Comparison of ENCODE assay signal across 16 cellular contexts in the genomic region with DNA sequence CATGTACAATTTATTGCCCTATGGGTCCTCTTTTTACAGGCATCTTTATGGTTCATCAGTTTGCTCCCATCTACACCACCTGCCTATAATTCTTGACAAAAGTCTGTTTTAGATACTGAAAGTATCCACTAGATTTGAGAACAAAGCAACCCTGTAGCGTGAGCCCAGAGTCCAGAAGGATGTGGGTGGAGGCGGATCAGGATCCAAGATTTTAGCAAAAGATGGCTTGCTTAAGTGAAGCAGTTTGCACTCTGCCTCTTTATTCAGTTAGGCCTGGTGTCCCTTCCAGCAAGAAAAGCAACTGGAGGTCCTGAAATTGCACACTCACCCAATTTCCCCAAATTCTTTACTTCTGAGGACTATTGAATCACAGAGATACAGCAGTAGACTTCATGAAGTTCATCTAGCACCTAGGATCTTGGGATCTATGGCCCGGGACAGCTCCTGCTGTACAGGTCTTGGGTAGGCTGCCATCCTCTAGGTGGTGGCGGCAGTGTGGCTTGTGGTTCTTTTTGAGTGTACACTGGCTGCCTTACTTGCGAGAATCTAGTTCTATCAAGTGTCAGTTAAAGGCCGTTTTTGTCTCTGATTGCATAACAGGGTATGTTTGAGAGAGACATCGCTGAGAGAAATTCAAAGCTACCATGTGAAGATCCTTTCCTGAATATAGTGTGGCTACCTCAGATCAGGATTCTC.
DNase-seq lines count a peak whose midpoint lies in the region; TF ChIP-seq lines count a peak whose summit lies in the region.
"Had no signal": no experiment of that assay in that cellular context is flagged by ENCODE, and none has a peak within 500 bp of the region (broad histone marks: within the 10 kb centered on the region; RNA-seq: fewer than 3 reads in every experiment).

No MANE protein-coding gene starts in this region.

- H2AFZ ChIP-seq in parathyroid adenoma: peak overlapping the region; percentile 61

- H3K4me2 ChIP-seq in parathyroid adenoma (ENCODE audit: low read length): no peak overlapping the region

- H3K79me2 ChIP-seq in parathyroid adenoma: no peaks in the 10 kb centered on the region

- in situ Hi-C loops in G401 (cut with HindIII; ENCODE audit: low sequenced_read_pairs): no loop called here

- H3K27ac ChIP-seq in cingulate gyrus (ENCODE audit: low read depth, low read length) (peak overlapping the region; percentile 21), parathyroid adenoma (peak overlapping the region; percentile 84)

- H3K9me3 ChIP-seq in parathyroid adenoma (ENCODE audit: control insufficient read depth, low read length): no peaks in the 10 kb centered on the region

- H3K9ac ChIP-seq in parathyroid adenoma: no peak overlapping the region

- no peaks in the 10 kb centered on the region for H3K27me3 ChIP-seq in parathyroid adenoma (ENCODE audit: control insufficient read depth, insufficient read depth, low read length)

- peak; percentile 17 for DNase-seq in Ammon's horn (ENCODE audit: low spot score)
- DNase-seq in Kasumi-1 (lab: John Stamatoyannopoulos, UW): peak; percentile 13 to 27
- no peak for DNase-seq in GM10266 (ENCODE audit: extremely low spot score)
- DNase-seq in ecto neural progenitor cell (ENCODE audit: low spot score): no peak
- DNase-seq in T-helper 1 cell: no peak
- DNase-seq in G401 (ENCODE audit: low spot score): no peak
- DNase-seq: ACHN; C1 segment of cervical spinal cord; Calu3; CD4-positive, alpha-beta T cell; DMS 273 treated with DMSO at 0.1 percent for 48 hours; DMS79; GOT3; H9 had no signal

- H3K36me3 ChIP-seq in parathyroid adenoma (ENCODE audit: control insufficient read depth, insufficient read depth, low read length): no peaks in the 10 kb centered on the region

- H3K4me3 ChIP-seq in parathyroid adenoma (ENCODE audit: low read depth, low read length): no peak overlapping the region

- H3K4me1 ChIP-seq in parathyroid adenoma: peaks cover 39% of the 10 kb centered on the region

- no peak for TF ChIP-seq CTCF in parathyroid adenoma (IDR thresholded peaks at IDR 0.05)
- no peak for TF ChIP-seq CTCF in GM10266 (IDR thresholded peaks at IDR 0.05; ENCODE audit: control insufficient read depth, insufficient read depth, low read depth, missing control alignments)

Comparison
In these comparisons a context has a peak if more than half of its experiments do, and no peak if none do; other contexts are left out.
1. DNase-seq: peak in Ammon's horn (single experiment) and Kasumi-1 (2 of 2); none in GM10266 (single experiment), ecto neural progenitor cell (single experiment), T-helper 1 cell (0 of 5) and G401 (single experiment).